ENCODE assay signal across 17 cellular contexts in the genomic region with DNA sequence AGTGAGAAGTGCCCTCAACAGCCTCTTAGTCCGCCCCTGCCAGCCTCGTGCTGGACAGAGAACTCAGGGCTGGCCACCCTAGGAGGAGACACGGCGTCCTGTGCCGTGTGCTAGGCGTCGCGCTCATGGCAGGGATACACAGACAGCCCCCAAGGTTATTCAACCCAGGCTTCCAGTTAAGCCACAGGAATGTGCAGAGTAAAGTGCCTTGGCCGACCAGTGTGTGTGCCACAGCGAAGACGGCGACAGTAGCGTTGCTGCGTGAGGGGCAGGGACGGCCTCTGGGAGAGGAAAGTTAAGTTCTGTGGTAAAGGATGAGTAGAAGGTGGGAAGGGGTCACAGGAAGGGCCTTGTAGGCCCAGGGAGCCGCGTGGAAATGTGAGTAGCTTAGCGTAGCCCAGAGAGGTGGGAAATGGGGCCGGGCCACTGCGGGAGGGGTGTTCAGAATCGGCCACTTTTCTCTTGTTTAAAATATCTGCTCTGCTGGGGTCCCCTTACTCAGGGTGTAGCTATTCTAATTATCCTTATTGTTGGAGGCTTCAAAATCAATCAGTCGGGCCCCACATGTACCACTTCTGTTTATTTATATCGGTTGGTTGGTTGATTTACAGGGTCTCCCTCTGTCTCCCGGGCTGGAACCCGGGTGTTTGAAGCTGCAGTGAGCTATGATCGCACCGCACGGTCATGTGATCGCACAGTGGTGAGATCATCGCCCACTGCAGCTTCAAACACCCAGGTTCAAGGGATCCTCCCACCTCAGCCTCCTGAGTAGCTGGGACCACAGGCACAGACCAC. TPM values are rescaled to one million over a fixed set of nuclear protein-coding genes. Genes with fewer than 3 reads are reported as not detected.
A peak's percentile ranks its signal among the peaks of the same experiment; 100 is the strongest.
DNase-seq lines count a peak whose midpoint lies in the region; ATAC-seq and TF ChIP-seq lines count a peak whose summit lies in the region.
"Had no signal": no experiment of that assay in that cellular context is flagged by ENCODE, and none has a peak within 500 bp of the region (broad histone marks: within the 10 kb centered on the region; RNA-seq: fewer than 3 reads in every experiment).

No MANE protein-coding gene starts in this region.

- POLR2A ChIA-PET in activated CD8-positive, alpha-beta T cell treated with anti-CD3 and anti-CD28 coated beads for 36 hours (lab: Charles Lee) = interaction anchor here (0.6 kb wide), 1 partner anchor 51 kb away, joined by 4 read pairs; no protein-coding TSS in a partner anchor

- H3K27me3 ChIP-seq in esophagus squamous epithelium (no peaks in the 10 kb centered on the region), tibial artery (no peaks in the 10 kb centered on the region), upper lobe of right lung (no peaks in the 10 kb centered on the region)

- no peak for DNase-seq in T-helper 17 cell
- no peak for DNase-seq in esophagus squamous epithelium (lab: John Stamatoyannopoulos, UW)
- no peak for DNase-seq in nephron progenitor cell
- no peak for DNase-seq in tibial artery
- DNase-seq in NCI-H1417 (lab: John Stamatoyannopoulos, UW) = no peak
- no peak for DNase-seq in upper lobe of right lung
- DNase-seq in chondrocyte (ENCODE audit: low spot score) = no peak
- DNase-seq in activated CD8-positive, alpha-beta T cell treated with anti-CD3 and anti-CD28 coated beads for 36 hours = no peak
- DNase-seq: activated CD4-positive, alpha-beta T cell treated with anti-CD3 and anti-CD28 coated beads for 36 hours; activated naive CD4-positive, alpha-beta T cell treated with anti-CD3 and anti-CD28 coated beads, Interleukin-2, amount 50 U/mL, for 16 hours; effector memory CD4-positive, alpha-beta T cell; immature natural killer cell; stimulated activated CD4-positive, alpha-beta T cell treated with anti-CD3 and anti-CD28 coated beads, Interleukin-2, amount 100 ng/mL, for 24 hours; trophoblast cell had no signal

- H3K27ac Mint-ChIP-seq in T-helper 17 cell (no peak overlapping the region), nephron progenitor cell (peak overlapping the region; percentile 97), chondrocyte (ENCODE audit: unreplicated experiment) (no peak overlapping the region)
- no peak overlapping the region for H3K27ac Mint-ChIP-seq in activated CD8-positive, alpha-beta T cell treated with anti-CD3 and anti-CD28 coated beads for 36 hours
- H3K27ac Mint-ChIP-seq: activated CD4-positive, alpha-beta T cell treated with anti-CD3 and anti-CD28 coated beads for 36 hours; B cell; IgD-negative memory B cell had no signal

- peaks cover 0 to 73% (median 45%) of the 10 kb centered on the region in 3 donors for H3K4me1 ChIP-seq in esophagus squamous epithelium
- peaks cover 0 to 55% (median 40%) of the 10 kb centered on the region in 4 donors for H3K4me1 ChIP-seq in tibial artery
- H3K4me1 ChIP-seq in upper lobe of right lung = peaks cover 41% of the 10 kb centered on the region

- H3K36me3 Mint-ChIP-seq in T-helper 17 cell (ENCODE audit: low read depth) (peaks cover 9% of the 10 kb centered on the region), nephron progenitor cell (ENCODE audit: low read depth) (peaks cover 25% of the 10 kb centered on the region), chondrocyte (ENCODE audit: low read depth) (peaks cover 18% of the 10 kb centered on the region)
- peaks cover 11% of the 10 kb centered on the region for H3K36me3 Mint-ChIP-seq in activated CD8-positive, alpha-beta T cell treated with anti-CD3 and anti-CD28 coated beads for 36 hours (ENCODE audit: low read depth)

- TF ChIP-seq CTCF in esophagus squamous epithelium (IDR thresholded peaks at IDR 0.05) = no peak
- no peak for TF ChIP-seq CTCF in nephron progenitor cell (IDR thresholded peaks at IDR 0.05)
- TF ChIP-seq CTCF in tibial artery (IDR thresholded peaks at IDR 0.05) = no peak
- no peak for TF ChIP-seq CTCF in upper lobe of right lung (IDR thresholded peaks at IDR 0.05)
- TF ChIP-seq CTCF in chondrocyte (IDR thresholded peaks at IDR 0.05) = no peak
- no peak for TF ChIP-seq CTCF in activated CD8-positive, alpha-beta T cell treated with anti-CD3 and anti-CD28 coated beads for 36 hours (IDR thresholded peaks at IDR 0.05)

- H3K4me3 Mint-ChIP-seq in T-helper 17 cell (peak overlapping the region; percentile 31), nephron progenitor cell (peak overlapping the region; percentile 56), chondrocyte (ENCODE audit: unreplicated experiment) (no peak overlapping the region)
- H3K4me3 Mint-ChIP-seq in activated CD8-positive, alpha-beta T cell treated with anti-CD3 and anti-CD28 coated beads for 36 hours = no peak overlapping the region
- H3K4me3 Mint-ChIP-seq: activated CD4-positive, alpha-beta T cell treated with anti-CD3 and anti-CD28 coated beads for 36 hours; B cell; IgD-negative memory B cell; immature natural killer cell had no signal

- ATAC-seq in T-helper 17 cell (no peak), upper lobe of right lung (no peak)
- ATAC-seq in activated CD8-positive, alpha-beta T cell treated with anti-CD3 and anti-CD28 coated beads for 36 hours = no peak
- ATAC-seq: activated CD4-positive, alpha-beta T cell treated with anti-CD3 and anti-CD28 coated beads for 36 hours; HCT116 had no signal

- WGBS in esophagus squamous epithelium, 2 donors = 89 to 91% methylated on average over 22 of the region's 30 CpGs

- H3K27me3 Mint-ChIP-seq in T-helper 17 cell = no peaks in the 10 kb centered on the region
- peaks cover 3% of the 10 kb centered on the region for H3K27me3 Mint-ChIP-seq in nephron progenitor cell (ENCODE audit: low read depth, poor library complexity)
- no peaks in the 10 kb centered on the region for H3K27me3 Mint-ChIP-seq in chondrocyte (ENCODE audit: low read depth)
- H3K27me3 Mint-ChIP-seq in activated CD8-positive, alpha-beta T cell treated with anti-CD3 and anti-CD28 coated beads for 36 hours = no peaks in the 10 kb centered on the region
- H3K27me3 Mint-ChIP-seq: activated CD4-positive, alpha-beta T cell treated with anti-CD3 and anti-CD28 coated beads for 36 hours; B cell; IgD-negative memory B cell had no signal

- H3K4me1 Mint-ChIP-seq in T-helper 17 cell (peaks cover 11% of the 10 kb centered on the region), nephron progenitor cell (peaks cover 68% of the 10 kb centered on the region), chondrocyte (ENCODE audit: low read depth) (peaks cover 9% of the 10 kb centered on the region)
- H3K4me1 Mint-ChIP-seq in activated CD8-positive, alpha-beta T cell treated with anti-CD3 and anti-CD28 coated beads for 36 hours (ENCODE audit: low read depth) = no peaks in the 10 kb centered on the region
- H3K4me1 Mint-ChIP-seq: activated CD4-positive, alpha-beta T cell treated with anti-CD3 and anti-CD28 coated beads for 36 hours; B cell; IgD-negative memory B cell; immature natural killer cell had no signal

- H3K4me3 ChIP-seq in esophagus squamous epithelium (no peak overlapping the region), tibial artery (no peak overlapping the region), upper lobe of right lung (no peak overlapping the region)

- CTCF ChIA-PET in activated CD8-positive, alpha-beta T cell treated with anti-CD3 and anti-CD28 coated beads for 36 hours (lab: Charles Lee) = no interaction called here

- H3K9me3 Mint-ChIP-seq in nephron progenitor cell (no peaks in the 10 kb centered on the region), chondrocyte (ENCODE audit: low read depth) (no peaks in the 10 kb centered on the region)
- no peaks in the 10 kb centered on the region for H3K9me3 Mint-ChIP-seq in activated CD8-positive, alpha-beta T cell treated with anti-CD3 and anti-CD28 coated beads for 36 hours
- H3K9me3 Mint-ChIP-seq: IgD-negative memory B cell, immature natural killer cell had no signal

- TF ChIP-seq POLR2A in esophagus squamous epithelium (IDR thresholded peaks at IDR 0.05) = no peak

- H3K36me3 ChIP-seq in esophagus squamous epithelium = peaks cover 0 to 66% (median 0%) of the 10 kb centered on the region in 3 donors
- H3K36me3 ChIP-seq in tibial artery = peaks cover 0 to 24% (median 13%) of the 10 kb centered on the region in 3 donors
- H3K36me3 ChIP-seq in upper lobe of right lung = peaks cover 35% of the 10 kb centered on the region

- H3K9me3 ChIP-seq in T-helper 17 cell (ENCODE audit: control insufficient read depth, low read length, poor library complexity, severe bottlenecking) = no peaks in the 10 kb centered on the region
- H3K9me3 ChIP-seq in esophagus squamous epithelium = no peaks in the 10 kb centered on the region
- H3K9me3 ChIP-seq in tibial artery = no peaks in the 10 kb centered on the region
- no peaks in the 10 kb centered on the region for H3K9me3 ChIP-seq in upper lobe of right lung

- intact Hi-C loops in esophagus squamous epithelium (cut with DNase I) = no loop called here
- intact Hi-C loops in tibial artery (cut with DNase I; ENCODE audit: low total_unique reads) = no loop called here
- intact Hi-C loops in upper lobe of right lung (cut with DNase I) = no loop called here
- intact Hi-C loops in activated CD8-positive, alpha-beta T cell treated with anti-CD3 and anti-CD28 coated beads for 36 hours (cut with micrococcal nuclease) = no loop called here

- H3K27ac ChIP-seq in esophagus squamous epithelium = peak overlapping the region; percentile 70 to 90 (median 84)
- peak overlapping the region; percentile 88 to 95 for H3K27ac ChIP-seq in tibial artery
- H3K27ac ChIP-seq in upper lobe of right lung = no peak overlapping the region

RNA-seq across cellular contexts. Expression of a gene that starts 24.5 kb away (rescaled TPM):
- 10 to 100 TPM; 21.7 to 27.0 TPM for total RNA-seq in T-helper 17 cell
- total RNA-seq in esophagus squamous epithelium = 10 to 100 TPM; 14.4 to 53.9 (median 20.1) TPM
- 43.9 TPM for total RNA-seq in upper lobe of right lung
- total RNA-seq in chondrocyte = 28.8 to 36.0 TPM (median 30.6 TPM) in 3 replicates
- 10 to 100 TPM; 12.2 to 12.4 TPM for total RNA-seq in activated CD8-positive, alpha-beta T cell treated with anti-CD3 and anti-CD28 coated beads for 36 hours

RNA-seq across cellular contexts. Expression of a gene that starts 54.9 kb away (rescaled TPM):
- total RNA-seq in T-helper 17 cell (10 to 100 TPM; 48.7 to 51.0 TPM), esophagus squamous epithelium (100 to 1,000 TPM in 1 of 4 donors, 10 to 100 TPM in 3; 71.0 to 116 (median 81.6) TPM), upper lobe of right lung (232 TPM), chondrocyte (53.8 to 62.2 TPM (median 55.6 TPM) in 3 replicates)
- total RNA-seq in activated CD8-positive, alpha-beta T cell treated with anti-CD3 and anti-CD28 coated beads for 36 hours = 10 to 100 TPM; 22.8 to 25.2 TPM

Comparison
In these comparisons a context has a peak if more than half of its experiments do, and no peak if none do; other contexts are left out.
1. H3K4me3 Mint-ChIP-seq: peak in T-helper 17 cell (single experiment) and nephron progenitor cell (single experiment); none in chondrocyte (single experiment) and activated CD8-positive, alpha-beta T cell treated with anti-CD3 and anti-CD28 coated beads for 36 hours (single experiment).